Comparison of ENCODE assay signal across 32 cellular contexts in genomic region chr16:87600246-87600645, GRCh38. TPM values are rescaled to one million over a fixed set of nuclear protein-coding genes. Genes with fewer than 3 reads are reported as not detected.
"Had no signal": no experiment of that assay in that cellular context is flagged by ENCODE, and none has a peak within 500 bp of the region (broad histone marks: within the 10 kb centered on the region; RNA-seq: fewer than 3 reads in every experiment).

No MANE protein-coding gene starts in this region.

- H3K4me2 ChIP-seq: SK-N-SH had no signal

- DNase-seq: activated CD4-positive, alpha-beta T cell treated with anti-CD3 and anti-CD28 coated beads for 36 hours; activated CD4-positive, CD25-positive, alpha-beta regulatory T cell; activated CD8-positive, alpha-beta memory T cell treated with anti-CD3 and anti-CD28 coated beads, Interleukin-2, amount 10 ng/mL, durations not matched to agents 7 days and 5 days; activated CD8-positive, alpha-beta T cell treated with anti-CD3 and anti-CD28 coated beads, Interleukin-2, amount 10 ng/mL, durations not matched to agents 7 days and 5 days; activated T-cell treated with anti-CD3 and anti-CD28 coated beads, Interleukin-2, amount 50 U/mL, for 48 hours; adrenal gland; aorta; brain microvascular endothelial cell; cortex of kidney; effector memory CD8-positive, alpha-beta T cell; foreskin fibroblast; heart right ventricle; kidney glomerular epithelial cell; lower lobe of right lung; mesendoderm; mucosa of descending colon; SK-N-SH; spleen; stimulated activated naive CD4-positive, alpha-beta T cell; SW 1271; T1000 had no signal

- H3K4me3 Mint-ChIP-seq: activated CD4-positive, alpha-beta T cell treated with anti-CD3 and anti-CD28 coated beads for 36 hours; activated CD8-positive, alpha-beta memory T cell treated with anti-CD3 and anti-CD28 coated beads, Interleukin-2, amount 10 ng/mL, durations not matched to agents 7 days and 5 days; activated CD8-positive, alpha-beta T cell treated with anti-CD3 and anti-CD28 coated beads, Interleukin-2, amount 10 ng/mL, durations not matched to agents 7 days and 5 days; T-helper 1 cell treated with Interleukin-12 subunit alpha and Interleukin-12 subunit beta and Interleukin-4 antibody, amounts not matched to agents 30 μg/mL and 1 μg/mL, for 36 hours had no signal

- H3K27ac ChIP-seq: adrenal gland, brain microvascular endothelial cell, heart right ventricle, lower lobe of right lung, parathyroid adenoma, right atrium auricular region, spleen, suprapubic skin, tibial nerve had no signal

- H3K36me3 ChIP-seq: adrenal gland, brain microvascular endothelial cell, heart right ventricle, lower lobe of right lung, right atrium auricular region, spleen, suprapubic skin, tibial nerve had no signal

- H3K9me3 ChIP-seq: adrenal gland, lower lobe of right lung, mucosa of descending colon, right atrium auricular region, SK-N-SH, suprapubic skin had no signal

- H2AFZ ChIP-seq: parathyroid adenoma had no signal

- H3K9ac ChIP-seq: parathyroid adenoma, SK-N-SH had no signal

- H3K4me3 ChIP-seq: adrenal gland, heart right ventricle, lower lobe of right lung, mucosa of descending colon, right atrium auricular region, spleen, suprapubic skin, tibial nerve had no signal

- H3K79me2 ChIP-seq: parathyroid adenoma had no signal

- H3K4me1 ChIP-seq: adrenal gland, lower lobe of right lung, parathyroid adenoma had no signal

- H3K36me3 Mint-ChIP-seq: activated CD8-positive, alpha-beta memory T cell treated with anti-CD3 and anti-CD28 coated beads, Interleukin-2, amount 10 ng/mL, durations not matched to agents 7 days and 5 days; natural killer cell treated with Interleukin-12 subunit alpha and Interleukin-12 subunit beta and Interleukin-15 and Interleukin-18, amount 100 ng/mL, for 72 hours had no signal

- H3K9me3 Mint-ChIP-seq: activated naive CD4-positive, alpha-beta T cell treated with anti-CD3 and anti-CD28 coated beads, Interleukin-2, amount 50 U/mL, for 72 hours; activated T-helper 2 cell treated with anti-CD3 and anti-CD28 coated beads, Interferon-gamma antibody, Interleukin-2, Interleukin-4, amounts not matched to agents 10 μg/mL and 5 μg/mL and 100 μg/mL, durations not matched to agents 14 hours and 24 hours and 36 hours; effector memory CD8-positive, alpha-beta T cell; natural killer cell treated with Interleukin-12 subunit alpha and Interleukin-12 subunit beta and Interleukin-15 and Interleukin-18, amount 100 ng/mL, for 72 hours; T-helper 1 cell treated with Interleukin-12 subunit alpha and Interleukin-12 subunit beta and Interleukin-4 antibody, amounts not matched to agents 30 μg/mL and 1 μg/mL, for 36 hours had no signal

- H3K27ac Mint-ChIP-seq: activated CD4-positive, alpha-beta T cell treated with anti-CD3 and anti-CD28 coated beads for 36 hours; activated CD8-positive, alpha-beta memory T cell treated with anti-CD3 and anti-CD28 coated beads, Interleukin-2, amount 10 ng/mL, durations not matched to agents 7 days and 5 days; activated CD8-positive, alpha-beta T cell treated with anti-CD3 and anti-CD28 coated beads, Interleukin-2, amount 10 ng/mL, durations not matched to agents 7 days and 5 days; activated naive CD4-positive, alpha-beta T cell treated with anti-CD3 and anti-CD28 coated beads, Interleukin-2, amount 50 U/mL, for 72 hours; activated T-helper 2 cell treated with anti-CD3 and anti-CD28 coated beads, Interferon-gamma antibody, Interleukin-2, Interleukin-4, amounts not matched to agents 10 μg/mL and 5 μg/mL and 100 μg/mL, durations not matched to agents 14 hours and 24 hours and 36 hours; effector memory CD8-positive, alpha-beta T cell; natural killer cell treated with Interleukin-12 subunit alpha and Interleukin-12 subunit beta and Interleukin-15 and Interleukin-18, amount 100 ng/mL, for 72 hours; T-helper 1 cell treated with Interleukin-12 subunit alpha and Interleukin-12 subunit beta and Interleukin-4 antibody, amounts not matched to agents 30 μg/mL and 1 μg/mL, for 36 hours had no signal

- ATAC-seq: activated CD4-positive, alpha-beta T cell treated with anti-CD3 and anti-CD28 coated beads for 36 hours; activated CD8-positive, alpha-beta memory T cell treated with anti-CD3 and anti-CD28 coated beads, Interleukin-2, amount 10 ng/mL, durations not matched to agents 7 days and 5 days; activated CD8-positive, alpha-beta T cell treated with anti-CD3 and anti-CD28 coated beads, Interleukin-2, amount 10 ng/mL, durations not matched to agents 7 days and 5 days; activated naive CD4-positive, alpha-beta T cell treated with anti-CD3 and anti-CD28 coated beads, Interleukin-2, amount 50 U/mL, for 72 hours; effector memory CD8-positive, alpha-beta T cell; esophagus mucosa; heart right ventricle; left lobe of liver; lower lobe of right lung; mucosa of descending colon; natural killer cell treated with Interleukin-12 subunit alpha and Interleukin-12 subunit beta and Interleukin-15 and Interleukin-18, amount 100 ng/mL, for 72 hours had no signal

RNA-seq across cellular contexts. Expression of gene JPH3, which starts 2.1 kb away (rescaled TPM):
- total RNA-seq: activated CD8-positive, alpha-beta memory T cell treated with anti-CD3 and anti-CD28 coated beads, Interleukin-2, amount 10 ng/mL, durations not matched to agents 7 days and 5 days; activated CD8-positive, alpha-beta T cell treated with anti-CD3 and anti-CD28 coated beads, Interleukin-2, amount 10 ng/mL, durations not matched to agents 7 days and 5 days; left lobe of liver; myocyte; natural killer cell treated with Interleukin-12 subunit alpha and Interleukin-12 subunit beta and Interleukin-15 and Interleukin-18, amount 100 ng/mL, for 72 hours; spleen; suprapubic skin had no signal
- polyA plus RNA-seq: aorta had no signal
